1 cellular context compared by ENCODE assay signal in genomic region chr2:10709290-10709939, GRCh38.
TF ChIP-seq lines count a peak whose summit lies in the region.

No MANE protein-coding gene starts in this region.

TF ChIP-seq in HEK293, 187 proteins besides CTCF, POLR2A, EP300 and RAD21 (continued from another document):
- TF ChIP-seq PRDM10 (tag by site-specific recombination; IDR thresholded peaks at IDR 0.05) (peak; percentile 44; the same call in 1 of the 2 replicates), ZNF76 (tag by site-specific recombination; IDR thresholded peaks at IDR 0.05; ENCODE audit: borderline replicate concordance, low read depth) (peak; percentile 59; the same call in 1 of the 2 replicates)
